Comparison of ENCODE assay signal across 20 cellular contexts in genomic region chr3:171813278-171813896, GRCh38. TPM values are rescaled to one million over a fixed set of nuclear protein-coding genes. Genes with fewer than 3 reads are reported as not detected.
DNase-seq lines count a peak whose midpoint lies in the region; ATAC-seq and TF ChIP-seq lines count a peak whose summit lies in the region.
"Had no signal": no experiment of that assay in that cellular context is flagged by ENCODE, and none has a peak within 500 bp of the region (broad histone marks: within the 10 kb centered on the region; RNA-seq: fewer than 3 reads in every experiment).

No MANE protein-coding gene starts in this region.

- H3K4me3 ChIP-seq in RWPE2 (ENCODE audit: severe bottlenecking) = no peak overlapping the region
- H3K4me3 ChIP-seq: GM23338, pancreas, sigmoid colon, transverse colon had no signal

- CTCF ChIA-PET in activated CD4-positive, alpha-beta T cell treated with anti-CD3 and anti-CD28 coated beads, Interleukin-2, amount 10 ng/mL, durations not matched to agents 7 days and 5 days (lab: Charles Lee) = no interaction called here

- no peaks in the 10 kb centered on the region for H3K36me3 Mint-ChIP-seq in activated CD4-positive, alpha-beta T cell treated with anti-CD3 and anti-CD28 coated beads, Interleukin-2, amount 10 ng/mL, durations not matched to agents 7 days and 5 days (ENCODE audit: low read depth)
- H3K36me3 Mint-ChIP-seq in endothelial cell (ENCODE audit: low read depth, unreplicated experiment) = peaks cover 5% of the 10 kb centered on the region
- H3K36me3 Mint-ChIP-seq in stimulated activated naive B cell treated with anti-CD40 and anti-IgM and Interleukin-4, amounts not matched to agents 10 μg/mL and 1 μg/mL and 100 μg/mL, for 72 hours = no peaks in the 10 kb centered on the region

- peaks cover 2% of the 10 kb centered on the region for H3K9me3 Mint-ChIP-seq in activated CD4-positive, alpha-beta T cell treated with anti-CD3 and anti-CD28 coated beads, Interleukin-2, amount 10 ng/mL, durations not matched to agents 7 days and 5 days
- H3K9me3 Mint-ChIP-seq in endothelial cell (ENCODE audit: unreplicated experiment) = no peaks in the 10 kb centered on the region
- H3K9me3 Mint-ChIP-seq in stimulated activated naive B cell treated with anti-CD40 and anti-IgM and Interleukin-4, amounts not matched to agents 10 μg/mL and 1 μg/mL and 100 μg/mL, for 72 hours = no peaks in the 10 kb centered on the region
- H3K9me3 Mint-ChIP-seq: activated CD4-positive, alpha-beta T cell treated with anti-CD3 and anti-CD28 coated beads, Interleukin-2, amount 10 ng/mL, durations not matched to agents 24 days and 14 days; GM23338 had no signal

- peaks cover 26% of the 10 kb centered on the region for H3K4me1 ChIP-seq in RWPE2 (ENCODE audit: insufficient read depth, poor library complexity, severe bottlenecking)

- no peak for TF ChIP-seq CTCF in RWPE2 (IDR thresholded peaks at IDR 0.05; ENCODE audit: poor library complexity, severe bottlenecking)
- no peak for TF ChIP-seq CTCF in endothelial cell (IDR thresholded peaks at IDR 0.05; ENCODE audit: unreplicated experiment)

- H3K27ac Mint-ChIP-seq in activated CD4-positive, alpha-beta T cell treated with anti-CD3 and anti-CD28 coated beads, Interleukin-2, amount 10 ng/mL, durations not matched to agents 7 days and 5 days = peak overlapping the region; percentile 21
- H3K27ac Mint-ChIP-seq in endothelial cell (ENCODE audit: unreplicated experiment) = peak overlapping the region; percentile 64
- H3K27ac Mint-ChIP-seq in stimulated activated naive B cell treated with anti-CD40 and anti-IgM and Interleukin-4, amounts not matched to agents 10 μg/mL and 1 μg/mL and 100 μg/mL, for 72 hours = peak overlapping the region; percentile 53
- H3K27ac Mint-ChIP-seq: GM23338 had no signal

- no peaks in the 10 kb centered on the region for H3K9me3 ChIP-seq in RWPE2 (ENCODE audit: severe bottlenecking)
- H3K9me3 ChIP-seq: pancreas, sigmoid colon, transverse colon had no signal

- POLR2A ChIA-PET in activated CD4-positive, alpha-beta T cell treated with anti-CD3 and anti-CD28 coated beads, Interleukin-2, amount 10 ng/mL, durations not matched to agents 7 days and 5 days (lab: Charles Lee) = no interaction called here

- H3K4me3 Mint-ChIP-seq in activated CD4-positive, alpha-beta T cell treated with anti-CD3 and anti-CD28 coated beads, Interleukin-2, amount 10 ng/mL, durations not matched to agents 7 days and 5 days = no peak overlapping the region
- no peak overlapping the region for H3K4me3 Mint-ChIP-seq in endothelial cell (ENCODE audit: unreplicated experiment)
- no peak overlapping the region for H3K4me3 Mint-ChIP-seq in stimulated activated naive B cell treated with anti-CD40 and anti-IgM and Interleukin-4, amounts not matched to agents 10 μg/mL and 1 μg/mL and 100 μg/mL, for 72 hours
- H3K4me3 Mint-ChIP-seq: activated CD4-positive, alpha-beta T cell treated with anti-CD3 and anti-CD28 coated beads, Interleukin-2, amount 10 ng/mL, durations not matched to agents 24 days and 14 days; GM23338 had no signal

- H3K4me1 Mint-ChIP-seq in activated CD4-positive, alpha-beta T cell treated with anti-CD3 and anti-CD28 coated beads, Interleukin-2, amount 10 ng/mL, durations not matched to agents 7 days and 5 days = peaks cover 11% of the 10 kb centered on the region
- peaks cover 32% of the 10 kb centered on the region for H3K4me1 Mint-ChIP-seq in endothelial cell (ENCODE audit: unreplicated experiment)
- H3K4me1 Mint-ChIP-seq in stimulated activated naive B cell treated with anti-CD40 and anti-IgM and Interleukin-4, amounts not matched to agents 10 μg/mL and 1 μg/mL and 100 μg/mL, for 72 hours = peaks cover 19 to 20% of the 10 kb centered on the region in 2 donors

- ATAC-seq in RWPE2 (ENCODE audit: low read depth) (no peak), GM21526 (IDR thresholded peaks at IDR 0.05; ENCODE audit: low FRiP score, unreplicated experiment) (no peak)
- no peak for ATAC-seq in stimulated activated naive B cell treated with anti-CD40 and anti-IgM and Interleukin-4, amounts not matched to agents 10 μg/mL and 1 μg/mL and 100 μg/mL, for 72 hours (replicated peaks)
- ATAC-seq: GM23338, pancreas had no signal

- no peaks in the 10 kb centered on the region for H3K36me3 ChIP-seq in RWPE2 (ENCODE audit: low read depth)
- H3K36me3 ChIP-seq: pancreas, sigmoid colon, transverse colon had no signal

- H3K27ac ChIP-seq in RWPE2 (ENCODE audit: poor library complexity, severe bottlenecking) = peak overlapping the region; percentile 89
- H3K27ac ChIP-seq: pancreas had no signal

- H3K27me3 ChIP-seq in RWPE2 (ENCODE audit: insufficient read depth, poor library complexity, severe bottlenecking) = no peaks in the 10 kb centered on the region
- H3K27me3 ChIP-seq: pancreas, sigmoid colon, transverse colon had no signal

- H3K27me3 Mint-ChIP-seq in activated CD4-positive, alpha-beta T cell treated with anti-CD3 and anti-CD28 coated beads, Interleukin-2, amount 10 ng/mL, durations not matched to agents 7 days and 5 days = peaks cover 47% of the 10 kb centered on the region
- H3K27me3 Mint-ChIP-seq in endothelial cell (ENCODE audit: unreplicated experiment) = peaks cover 8% of the 10 kb centered on the region
- H3K27me3 Mint-ChIP-seq in stimulated activated naive B cell treated with anti-CD40 and anti-IgM and Interleukin-4, amounts not matched to agents 10 μg/mL and 1 μg/mL and 100 μg/mL, for 72 hours = peaks cover 36% of the 10 kb centered on the region in 2 donors

- DNase-seq in activated CD4-positive, alpha-beta T cell treated with anti-CD3 and anti-CD28 coated beads, Interleukin-2, amount 10 ng/mL, durations not matched to agents 7 days and 5 days = no peak
- no peak for DNase-seq in activated CD4-positive, alpha-beta T cell treated with anti-CD3 and anti-CD28 coated beads for 1 hour
- DNase-seq in RWPE2 (ENCODE audit: low spot score) (no peak), endothelial cell (ENCODE audit: low spot score) (no peak), HCEC 1CT (no peak), NCI-H2081 treated with DMSO at 0.1 percent for 48 hours (lab: John Stamatoyannopoulos, UW) (no peak)
- DNase-seq in stimulated activated naive B cell treated with anti-CD40 and anti-IgM and Interleukin-4, amounts not matched to agents 10 μg/mL and 1 μg/mL and 100 μg/mL, for 72 hours = no peak
- DNase-seq: amniotic stem cell, cerebellar nuclear complex, EL, NCI-H446, pancreas, T1000, transverse colon had no signal

RNA-seq across cellular contexts. Expression of gene PLD1, which starts 3.1 kb away (rescaled TPM):
- total RNA-seq in activated CD4-positive, alpha-beta T cell treated with anti-CD3 and anti-CD28 coated beads, Interleukin-2, amount 10 ng/mL, durations not matched to agents 7 days and 5 days = under 1 TPM; 0.50 to 0.94 TPM
- total RNA-seq in endothelial cell (ENCODE audit: unreplicated experiment) = 61.5 TPM

RNA-seq across cellular contexts. Expression of gene TMEM212, which starts 29.8 kb away (rescaled TPM):
- total RNA-seq in activated CD4-positive, alpha-beta T cell treated with anti-CD3 and anti-CD28 coated beads, Interleukin-2, amount 10 ng/mL, durations not matched to agents 7 days and 5 days = not detected
- not detected for total RNA-seq in endothelial cell (ENCODE audit: unreplicated experiment)
- total RNA-seq: A172; activated CD4-positive, alpha-beta T cell treated with anti-CD3 and anti-CD28 coated beads, Interleukin-2, amount 10 ng/mL, durations not matched to agents 24 days and 14 days; fibroblast of villous mesenchyme; GM23338; pancreas; sigmoid colon; transverse colon had no signal

Comparison
In these comparisons a context has a peak if more than half of its experiments do, and no peak if none do; other contexts are left out.
1. RNA of gene PLD1, which starts 3.1 kb away (total RNA-seq): 61.5 TPM in endothelial cell (single experiment); 0.50 to 0.94 TPM in activated CD4-positive, alpha-beta T cell treated with anti-CD3 and anti-CD28 coated beads, Interleukin-2, amount 10 ng/mL, durations not matched to agents 7 days and 5 days; every median in the first group is over 10 times any median in the second.
2. Peak in every context shown above with its lines, with median percentiles within 50 percentile points of each other: H3K27ac Mint-ChIP-seq.